13 cellular contexts compared by ENCODE assay signal in genomic region chr11:36363361-36364272, GRCh38.
A peak's percentile ranks its signal among the peaks of the same experiment; 100 is the strongest.
DNase-seq lines count a peak whose midpoint lies in the region; ATAC-seq, FAIRE-seq and TF ChIP-seq lines count a peak whose summit lies in the region.
"Had no signal": no experiment of that assay in that cellular context is flagged by ENCODE, and none has a peak within 500 bp of the region (broad histone marks: within the 10 kb centered on the region; RNA-seq: fewer than 3 reads in every experiment).

No MANE protein-coding gene starts in this region.

- H3K9me3 Mint-ChIP-seq in WTC11, result no peaks in the 10 kb centered on the region
- H3K9me3 Mint-ChIP-seq: activated naive CD4-positive, alpha-beta T cell treated with anti-CD3 and anti-CD28 coated beads, Interleukin-2, amount 50 U/mL, for 72 hours had no signal

- H3K27me3 Mint-ChIP-seq in WTC11 (ENCODE audit: low read depth), result peaks cover 9% of the 10 kb centered on the region; the same call in 1 of the 2 replicates

- peak; percentile 63 for DNase-seq in CMK (ENCODE audit: low read depth)
- no peak for DNase-seq in HTR-8/SVneo (ENCODE audit: insufficient read length, low spot score)
- DNase-seq in WTC11 (ENCODE audit: low spot score), result peak; percentile 15
- DNase-seq in left lobe of liver (ENCODE audit: low spot score), result no peak
- no peak for DNase-seq in NCI-H524 treated with DMSO at 0.1 percent for 48 hours (lab: John Stamatoyannopoulos, UW)
- DNase-seq in AG08395 (ENCODE audit: low spot score), result no peak
- DNase-seq: CD4-positive, CD25-positive, alpha-beta regulatory T cell; erythroblast; left ventricle myocardium superior; NCI-H748 treated with DMSO at 0.1 percent for 48 hours had no signal

- CTCF ChIA-PET in WTC11 (lab: Charles Lee), result interaction anchor here (0.9 to 2.8 kb wide), 8 partner anchors 9 to 129 kb away, joined by 3 to 14 read pairs (median 4); no protein-coding TSS in a partner anchor

- no peak overlapping the region for H3K4me3 Mint-ChIP-seq in WTC11
- H3K4me3 Mint-ChIP-seq: CD4-positive, CD25-positive, alpha-beta regulatory T cell had no signal

- H3K36me3 Mint-ChIP-seq in WTC11, result no peaks in the 10 kb centered on the region
- H3K36me3 Mint-ChIP-seq: activated naive CD4-positive, alpha-beta T cell treated with anti-CD3 and anti-CD28 coated beads, Interleukin-2, amount 50 U/mL, for 72 hours; CD4-positive, CD25-positive, alpha-beta regulatory T cell had no signal

- peak; percentile 51 for FAIRE-seq in HTR-8/SVneo (lab: Jason Lieb, UNC)

- peak; percentile 48 for ATAC-seq in WTC11
- peak; percentile 42 for ATAC-seq in left lobe of liver
- no peak for ATAC-seq in GM18502 (IDR thresholded peaks at IDR 0.05; ENCODE audit: poor library complexity, unreplicated experiment)
- ATAC-seq in HG02610 (IDR thresholded peaks at IDR 0.05; ENCODE audit: unreplicated experiment), result no peak
- ATAC-seq: activated naive CD4-positive, alpha-beta T cell treated with anti-CD3 and anti-CD28 coated beads, Interleukin-2, amount 50 U/mL, for 72 hours; left ventricle myocardium superior had no signal

- peaks cover 25% of the 10 kb centered on the region for H3K4me1 Mint-ChIP-seq in WTC11

- peak overlapping the region; percentile 41; the same call in 1 of the 2 replicates for H3K27ac Mint-ChIP-seq in WTC11
- H3K27ac Mint-ChIP-seq: CD4-positive, CD25-positive, alpha-beta regulatory T cell had no signal

- POLR2A ChIA-PET in WTC11 (lab: Charles Lee), result interaction anchor here (0.6 to 1.5 kb wide), 3 partner anchors 8 to 53 kb away, joined by 3 to 6 read pairs (median 5); no protein-coding TSS in a partner anchor

- no peak for TF ChIP-seq CTCF in WTC11 (IDR thresholded peaks at IDR 0.05)

TF ChIP-seq in WTC11, 78 proteins besides CTCF, POLR2A, EP300 and RAD21:
- TF ChIP-seq ZNF416 (CRISPR knock-in tag; IDR thresholded peaks at IDR 0.05) (no peak), GTF2I (CRISPR knock-in tag; conservative IDR thresholded peaks at IDR 0.05) (0 out of 2 replicates have a peak, but pooled peaks have one; percentile 20), MYBL2 (CRISPR knock-in tag; IDR thresholded peaks at IDR 0.05) (no peak)

Comparison
In these comparisons a context has a peak if more than half of its experiments do, and no peak if none do; other contexts are left out.
1. DNase-seq: peak in CMK (single experiment) and WTC11 (single experiment); none in HTR-8/SVneo (single experiment), left lobe of liver (single experiment), NCI-H524 treated with DMSO at 0.1 percent for 48 hours (single experiment) and AG08395 (single experiment).
2. ATAC-seq: peak in WTC11 (single experiment) and left lobe of liver (single experiment); none in GM18502 (single experiment) and HG02610 (single experiment).